In genomic region chr5:16936150-16937022, GRCh38 we compare ENCODE assay signal across 1 cellular context.
TF ChIP-seq lines count a peak whose summit lies in the region.

TSS of gene MYO10 (minus strand) at chr5:16936288. CDS start at chr5:16935808, 480 bp downstream.

TF ChIP-seq in IMR-90, 13 proteins besides CTCF, POLR2A, EP300 and RAD21 (continued from another document):
- no peak for TF ChIP-seq ELK1 (IDR thresholded peaks at IDR 0.05; ENCODE audit: borderline replicate concordance, low read depth, low read length)
- TF ChIP-seq CHD1 (IDR thresholded peaks at IDR 0.05; ENCODE audit: low read depth, low read length) = no peak; the same call in 1 of the 2 replicates
- no peak for TF ChIP-seq MXI1 (IDR thresholded peaks at IDR 0.05; ENCODE audit: borderline replicate concordance, low read depth, low read length)
- peak; percentile 89 for TF ChIP-seq CEBPB (IDR thresholded peaks at IDR 0.05; ENCODE audit: low read depth, low read length)
- peak; percentile 19; the same call in 1 of the 2 replicates for TF ChIP-seq SMC3 (IDR thresholded peaks at IDR 0.05; ENCODE audit: low read depth, low read length)
- peak; percentile 84; the same call in 1 of the 2 replicates for TF ChIP-seq MAZ (IDR thresholded peaks at IDR 0.05; ENCODE audit: borderline replicate concordance, low read depth, low read length)
- no peak for TF ChIP-seq BHLHE40 (IDR thresholded peaks at IDR 0.05; ENCODE audit: low read depth, low read length)
- no peak for TF ChIP-seq MAFK (IDR thresholded peaks at IDR 0.05; ENCODE audit: low read depth, low read length)
- TF ChIP-seq USF2 (IDR thresholded peaks at IDR 0.05; ENCODE audit: low read depth, low read length) = no peak
- TF ChIP-seq RFX5 (IDR thresholded peaks at IDR 0.05; ENCODE audit: low read depth, low read length) = no peak
